8 cellular contexts compared by ENCODE assay signal in genomic region chr14:23153891-23154796, GRCh38. TPM values are rescaled to one million over a fixed set of nuclear protein-coding genes. Genes with fewer than 3 reads are reported as not detected.
DNase-seq lines count a peak whose midpoint lies in the region; ATAC-seq lines count a peak whose summit lies in the region.

No MANE protein-coding gene starts in this region.

- peaks cover 6% of the 10 kb centered on the region for H3K4me1 ChIP-seq in right cardiac atrium (ENCODE audit: control insufficient read depth, insufficient read depth, low read length)
- peaks cover 37 to 60% (median 55%) of the 10 kb centered on the region in 3 donors for H3K4me1 ChIP-seq in skeletal muscle tissue (ENCODE audit: control insufficient read depth in 3 of 3, insufficient read depth in 3 of 3, low read length in 3 of 3)

- H3K27me3 ChIP-seq in right cardiac atrium (ENCODE audit: control insufficient read depth, insufficient read depth) (no peaks in the 10 kb centered on the region), skeletal muscle tissue (ENCODE audit: control insufficient read depth in 3 of 3, insufficient read depth in 3 of 3, low read length in 3 of 3) (no peaks in the 10 kb centered on the region)

- H3K4me1 Mint-ChIP-seq in activated T-cell treated with anti-CD3 and anti-CD28 coated beads, Interleukin-2, amount 50 U/mL, for 4 hours (ENCODE audit: low read depth), result peaks cover 24% of the 10 kb centered on the region
- H3K4me1 Mint-ChIP-seq in activated T-cell treated with anti-CD3 and anti-CD28 coated beads, Interleukin-2, amount 50 U/mL, for 24 hours (ENCODE audit: low read depth), result peaks cover 20% of the 10 kb centered on the region

- no peak for DNase-seq in activated T-cell treated with anti-CD3 and anti-CD28 coated beads, Interleukin-2, amount 50 U/mL, for 4 hours
- DNase-seq in activated T-cell treated with anti-CD3 and anti-CD28 coated beads, Interleukin-2, amount 50 U/mL, for 24 hours, result no peak
- DNase-seq in amniotic stem cell (lab: John Stamatoyannopoulos, UW) (peak; percentile 49), right cardiac atrium (peak; percentile 94 to 97 (median 96)), putamen (ENCODE audit: low spot score) (no peak)
- no peak for DNase-seq in effector CD8-positive, alpha-beta T cell (lab: John Stamatoyannopoulos, UW)

- no peaks in the 10 kb centered on the region for H3K36me3 ChIP-seq in skeletal muscle tissue (ENCODE audit: control insufficient read depth in 3 of 3, insufficient read depth in 3 of 3, low read length in 3 of 3)

- no peaks in the 10 kb centered on the region for H3K36me3 Mint-ChIP-seq in activated T-cell treated with anti-CD3 and anti-CD28 coated beads, Interleukin-2, amount 50 U/mL, for 4 hours (ENCODE audit: insufficient read depth)
- H3K36me3 Mint-ChIP-seq in activated T-cell treated with anti-CD3 and anti-CD28 coated beads, Interleukin-2, amount 50 U/mL, for 24 hours (ENCODE audit: low read depth), result no peaks in the 10 kb centered on the region

- H3K27me3 Mint-ChIP-seq in activated T-cell treated with anti-CD3 and anti-CD28 coated beads, Interleukin-2, amount 50 U/mL, for 4 hours (ENCODE audit: low read depth), result peaks cover 8% of the 10 kb centered on the region
- H3K27me3 Mint-ChIP-seq in activated T-cell treated with anti-CD3 and anti-CD28 coated beads, Interleukin-2, amount 50 U/mL, for 24 hours, result no peaks in the 10 kb centered on the region

- 10% methylated on average over 28 of the region's 28 CpGs for WGBS in right cardiac atrium

- H3K9me3 Mint-ChIP-seq in activated T-cell treated with anti-CD3 and anti-CD28 coated beads, Interleukin-2, amount 50 U/mL, for 4 hours, result no peaks in the 10 kb centered on the region
- H3K9me3 Mint-ChIP-seq in activated T-cell treated with anti-CD3 and anti-CD28 coated beads, Interleukin-2, amount 50 U/mL, for 24 hours, result no peaks in the 10 kb centered on the region

- peak overlapping the region; percentile 100 for H3K27ac ChIP-seq in right cardiac atrium (ENCODE audit: low read length)
- peak overlapping the region; percentile 91 for H3K27ac ChIP-seq in skeletal muscle tissue (ENCODE audit: low read depth, low read length)

- no peaks in the 10 kb centered on the region for H3K9me3 ChIP-seq in right cardiac atrium (ENCODE audit: control insufficient read depth, low read length)
- H3K9me3 ChIP-seq in skeletal muscle tissue (ENCODE audit: control insufficient read depth in 3 of 3, low read length in 3 of 3), result no peaks in the 10 kb centered on the region

- H3K4me3 ChIP-seq in right cardiac atrium (ENCODE audit: low read length), result peak overlapping the region; percentile 2
- H3K4me3 ChIP-seq in skeletal muscle tissue (ENCODE audit: low read length in 3 of 3), result peak overlapping the region; percentile 64 to 85 (median 79)

- H3K4me3 Mint-ChIP-seq in activated T-cell treated with anti-CD3 and anti-CD28 coated beads, Interleukin-2, amount 50 U/mL, for 4 hours, result peak overlapping the region; percentile 30
- no peak overlapping the region for H3K4me3 Mint-ChIP-seq in activated T-cell treated with anti-CD3 and anti-CD28 coated beads, Interleukin-2, amount 50 U/mL, for 24 hours

- no peak for ATAC-seq in activated T-cell treated with anti-CD3 and anti-CD28 coated beads, Interleukin-2, amount 50 U/mL, for 4 hours
- ATAC-seq in right cardiac atrium, result peak; percentile 92 to 95
- ATAC-seq in HG03521 (IDR thresholded peaks at IDR 0.05; ENCODE audit: unreplicated experiment), result no peak

- intact Hi-C loops in right cardiac atrium (cut with DNase I), result no loop called here

- H3K27ac Mint-ChIP-seq in activated T-cell treated with anti-CD3 and anti-CD28 coated beads, Interleukin-2, amount 50 U/mL, for 24 hours, result no peak overlapping the region

- peak overlapping the region; percentile 81 to 96 (median 88) for H3K9ac ChIP-seq in skeletal muscle tissue (ENCODE audit: low read depth in 1 of 3, low read length in 3 of 3)

RNA-seq across cellular contexts. Expression of gene SLC7A8, which starts 29.3 kb away (rescaled TPM):
- total RNA-seq in activated T-cell treated with anti-CD3 and anti-CD28 coated beads, Interleukin-2, amount 50 U/mL, for 4 hours, result 1 to 10 TPM in 2 of 3 donors, under 1 TPM in 1; 0.81 to 1.5 (median 1.4) TPM
- total RNA-seq in right cardiac atrium (10 to 100 TPM in 2 of 4 donors, 1 to 10 TPM in 2; 6.9 to 11.7 (median 10.1) TPM), skeletal muscle tissue (4.7 TPM)
- polyA plus RNA-seq in right cardiac atrium, result 7.8 TPM

RNA-seq across cellular contexts. Expression of gene CEBPE, which starts 35.1 kb away (rescaled TPM):
- not detected for total RNA-seq in activated T-cell treated with anti-CD3 and anti-CD28 coated beads, Interleukin-2, amount 50 U/mL, for 4 hours
- total RNA-seq in right cardiac atrium (not detected), skeletal muscle tissue (under 0.01 TPM)
- not detected for polyA plus RNA-seq in right cardiac atrium

RNA-seq across cellular contexts. Expression of gene CIROP, which starts 49.4 kb away (rescaled TPM):
- total RNA-seq in activated T-cell treated with anti-CD3 and anti-CD28 coated beads, Interleukin-2, amount 50 U/mL, for 4 hours, result not detected
- total RNA-seq in right cardiac atrium, result not detected
- polyA plus RNA-seq in right cardiac atrium, result not detected
- total RNA-seq in skeletal muscle tissue, result not detected

RNA-seq across cellular contexts. Expression of gene C14orf119, which starts 58.8 kb away (rescaled TPM):
- 10 to 100 TPM; 34.6 to 39.9 (median 36.9) TPM for total RNA-seq in activated T-cell treated with anti-CD3 and anti-CD28 coated beads, Interleukin-2, amount 50 U/mL, for 4 hours
- 10 to 100 TPM; 30.2 to 43.9 (median 41.2) TPM for total RNA-seq in right cardiac atrium
- 27.3 TPM for polyA plus RNA-seq in right cardiac atrium
- 24.5 TPM for total RNA-seq in skeletal muscle tissue

RNA-seq across cellular contexts. Expression of gene ACIN1, which starts 59.2 kb away (rescaled TPM):
- total RNA-seq in activated T-cell treated with anti-CD3 and anti-CD28 coated beads, Interleukin-2, amount 50 U/mL, for 4 hours, result 100 to 1,000 TPM; 195 to 200 (median 196) TPM
- 10 to 100 TPM; 78.9 to 87.8 (median 84.8) TPM for total RNA-seq in right cardiac atrium
- polyA plus RNA-seq in right cardiac atrium, result 67.1 TPM
- total RNA-seq in skeletal muscle tissue, result 62.1 TPM

Comparison
In these comparisons a context has a peak if more than half of its experiments do, and no peak if none do; other contexts are left out.
1. ATAC-seq: peak in right cardiac atrium (2 of 2); none in activated T-cell treated with anti-CD3 and anti-CD28 coated beads, Interleukin-2, amount 50 U/mL, for 4 hours (0 of 2) and HG03521 (single experiment).
2. DNase-seq: peak in amniotic stem cell (single experiment) and right cardiac atrium (3 of 3); none in activated T-cell treated with anti-CD3 and anti-CD28 coated beads, Interleukin-2, amount 50 U/mL, for 4 hours (single experiment), activated T-cell treated with anti-CD3 and anti-CD28 coated beads, Interleukin-2, amount 50 U/mL, for 24 hours (single experiment), putamen (single experiment) and effector CD8-positive, alpha-beta T cell (single experiment).